Comparison of ENCODE assay signal across 8 cellular contexts in genomic region chr6:2846873-2847224, GRCh38. TPM values are rescaled to one million over a fixed set of nuclear protein-coding genes. Genes with fewer than 3 reads are reported as not detected.
DNase-seq lines count a peak whose midpoint lies in the region; ATAC-seq and TF ChIP-seq lines count a peak whose summit lies in the region.

No MANE protein-coding gene starts in this region.

- H3K4me1 Mint-ChIP-seq in CD8-positive, alpha-beta memory T cell: peaks cover 34 to 44% (median 41%) of the 10 kb centered on the region in 3 donors

- H3K9me3 ChIP-seq in CD8-positive, alpha-beta memory T cell (ENCODE audit: low read length): no peaks in the 10 kb centered on the region
- H3K9me3 ChIP-seq in RWPE2 (ENCODE audit: severe bottlenecking) (no peaks in the 10 kb centered on the region), esophagus (ENCODE audit: control insufficient read depth in 2 of 2, insufficient read depth in 1 of 2, low read depth in 1 of 2, low read length in 1 of 2) (no peaks in the 10 kb centered on the region)

- CTCF ChIA-PET in CD8-positive, alpha-beta memory T cell (lab: Charles Lee): interaction anchor here (0.9 to 13.5 kb wide), 40 partner anchors 8 to 210 kb away, joined by 3 to 196 read pairs (median 7); partner anchors contain the start of genes SERPINB6 and SERPINB9

- H3K27me3 Mint-ChIP-seq in CD8-positive, alpha-beta memory T cell: no peaks in the 10 kb centered on the region

- TF ChIP-seq CTCF in RWPE2 (IDR thresholded peaks at IDR 0.05; ENCODE audit: poor library complexity, severe bottlenecking): peak; percentile 2

- H3K27me3 ChIP-seq in CD8-positive, alpha-beta memory T cell (ENCODE audit: insufficient read depth, low read length, poor library complexity, severe bottlenecking): no peaks in the 10 kb centered on the region
- H3K27me3 ChIP-seq in RWPE2 (ENCODE audit: insufficient read depth, poor library complexity, severe bottlenecking) (no peaks in the 10 kb centered on the region), esophagus (ENCODE audit: control insufficient read depth in 1 of 2, insufficient read depth in 2 of 2, low read length in 2 of 2) (no peaks in the 10 kb centered on the region)

- DNase-seq in CD8-positive, alpha-beta memory T cell: no peak
- DNase-seq in RWPE2 (ENCODE audit: low spot score): no peak
- DNase-seq in skeletal muscle cell (ENCODE audit: low read depth): no peak
- no peak for DNase-seq in inferior parietal cortex (ENCODE audit: extremely low spot score)
- no peak for DNase-seq in NCI-H146 (lab: John Stamatoyannopoulos, UW)
- DNase-seq in NCI-H1694 treated with DMSO at 0.1 percent for 48 hours (lab: John Stamatoyannopoulos, UW): no peak
- DNase-seq in GOT3 (lab: John Stamatoyannopoulos, UW): no peak

- peaks cover 0 to 2% (median under 1%) of the 10 kb centered on the region in 3 donors for H3K36me3 Mint-ChIP-seq in CD8-positive, alpha-beta memory T cell

- WGBS in esophagus, 2 donors: 26 to 29% methylated on average over 1 of the region's 1 CpG

- H3K4me3 ChIP-seq in CD8-positive, alpha-beta memory T cell (ENCODE audit: low read length): peak overlapping the region; percentile 20
- H3K4me3 ChIP-seq in RWPE2 (ENCODE audit: severe bottlenecking): no peak overlapping the region
- H3K4me3 ChIP-seq in esophagus (ENCODE audit: low read depth in 1 of 2, low read length in 2 of 2): no peak overlapping the region
- H3K4me3 ChIP-seq in skeletal muscle cell (ENCODE audit: low read depth, low read length): peak overlapping the region; percentile 12

- peaks cover 32% of the 10 kb centered on the region for H3K4me1 ChIP-seq in CD8-positive, alpha-beta memory T cell (ENCODE audit: insufficient read depth, low read length)
- H3K4me1 ChIP-seq in RWPE2 (ENCODE audit: insufficient read depth, poor library complexity, severe bottlenecking) (peaks cover 16% of the 10 kb centered on the region), esophagus (ENCODE audit: control insufficient read depth in 2 of 2, insufficient read depth in 2 of 2, low read length in 1 of 2) (peaks cover 4 to 5% of the 10 kb centered on the region in 2 donors)

- no peaks in the 10 kb centered on the region for H3K36me3 ChIP-seq in CD8-positive, alpha-beta memory T cell (ENCODE audit: insufficient read depth, low read length)
- H3K36me3 ChIP-seq in RWPE2 (ENCODE audit: low read depth) (no peaks in the 10 kb centered on the region), esophagus (ENCODE audit: control insufficient read depth in 2 of 2, insufficient read depth in 2 of 2, low read length in 1 of 2) (no peaks in the 10 kb centered on the region)

- H3K27ac Mint-ChIP-seq in CD8-positive, alpha-beta memory T cell: peak overlapping the region; percentile 16 to 90 (median 76)

- POLR2A ChIA-PET in CD8-positive, alpha-beta memory T cell (lab: Charles Lee): interaction anchor here (0.6 to 2.2 kb wide), 13 partner anchors 11 to 143 kb away, joined by 3 to 18 read pairs (median 6); partner anchors contain the start of gene SERPINB9

- H3K27ac ChIP-seq in CD8-positive, alpha-beta memory T cell (ENCODE audit: low read depth, low read length): no peak overlapping the region
- H3K27ac ChIP-seq in RWPE2 (ENCODE audit: poor library complexity, severe bottlenecking) (peak overlapping the region; percentile 32), esophagus (ENCODE audit: low read depth in 2 of 2, low read length in 1 of 2) (peak overlapping the region; percentile 74 to 83)

- no peaks in the 10 kb centered on the region for H3K9me3 Mint-ChIP-seq in CD8-positive, alpha-beta memory T cell

- no peak for ATAC-seq in RWPE2 (ENCODE audit: low read depth)

- peak overlapping the region; percentile 7 to 75 (median 53) for H3K4me3 Mint-ChIP-seq in CD8-positive, alpha-beta memory T cell

RNA-seq across cellular contexts. Expression of gene SERPINB1, which starts 5.2 kb away (rescaled TPM):
- 10 to 100 TPM; 40.4 to 42.4 TPM for total RNA-seq in CD8-positive, alpha-beta memory T cell
- polyA plus RNA-seq in CD8-positive, alpha-beta memory T cell: 103 TPM
- polyA plus RNA-seq in esophagus: 100 to 1,000 TPM; 302 to 549 TPM

RNA-seq across cellular contexts. Expression of gene SERPINB9, which starts 56.3 kb away (rescaled TPM):
- total RNA-seq in CD8-positive, alpha-beta memory T cell: 10 to 100 TPM; 63.5 to 65.1 TPM
- 42.3 TPM for polyA plus RNA-seq in CD8-positive, alpha-beta memory T cell
- 1 to 10 TPM; 1.7 to 4.3 TPM for polyA plus RNA-seq in esophagus

Comparison
In these comparisons a context has a peak if more than half of its experiments do, and no peak if none do; other contexts are left out.
1. H3K4me3 ChIP-seq: peak in CD8-positive, alpha-beta memory T cell (single experiment) and skeletal muscle cell (single experiment); none in RWPE2 (single experiment) and esophagus (0 of 2).